In genomic region chr4:60194214-60194613, GRCh38 we compare ENCODE assay signal across 20 cellular contexts.
A peak's percentile ranks its signal among the peaks of the same experiment; 100 is the strongest.
DNase-seq lines count a peak whose midpoint lies in the region; ATAC-seq, FAIRE-seq and TF ChIP-seq lines count a peak whose summit lies in the region.
"Had no signal": no experiment of that assay in that cellular context is flagged by ENCODE, and none has a peak within 500 bp of the region (broad histone marks: within the 10 kb centered on the region; RNA-seq: fewer than 3 reads in every experiment).

No MANE protein-coding gene starts in this region.

- no peaks in the 10 kb centered on the region for H3K79me2 ChIP-seq in Karpas-422 (ENCODE audit: low read length)

- no peak overlapping the region for H3K4me3 Mint-ChIP-seq in activated CD8-positive, alpha-beta T cell treated with anti-CD3 and anti-CD28 coated beads for 36 hours
- H3K4me3 Mint-ChIP-seq: B cell; CD4-positive, alpha-beta T cell; CD8-positive, alpha-beta T cell had no signal

- H4K20me1 ChIP-seq in Karpas-422 (ENCODE audit: insufficient read depth, low read depth, low read length), result no peaks in the 10 kb centered on the region
- H4K20me1 ChIP-seq: BLaER1 treated with 17β-estradiol and CSF1 and Interleukin-3, amounts not matched to agents 10 nM and 100 nM had no signal

- TF ChIP-seq CTCF in activated CD8-positive, alpha-beta T cell treated with anti-CD3 and anti-CD28 coated beads for 36 hours (IDR thresholded peaks at IDR 0.05), result no peak

- H3K9ac ChIP-seq in Karpas-422 (ENCODE audit: low read length), result no peak overlapping the region
- H3K9ac ChIP-seq: BLaER1 treated with 17β-estradiol and CSF1 and Interleukin-3, amounts not matched to agents 10 nM and 100 nM had no signal

- no peak overlapping the region for H3K27ac Mint-ChIP-seq in activated CD8-positive, alpha-beta T cell treated with anti-CD3 and anti-CD28 coated beads for 36 hours
- H3K27ac Mint-ChIP-seq: B cell; CD4-positive, alpha-beta T cell; CD8-positive, alpha-beta T cell had no signal

- CTCF ChIA-PET in activated CD8-positive, alpha-beta T cell treated with anti-CD3 and anti-CD28 coated beads for 36 hours (lab: Charles Lee), result no interaction called here

- POLR2A ChIA-PET in activated CD8-positive, alpha-beta T cell treated with anti-CD3 and anti-CD28 coated beads for 36 hours (lab: Charles Lee), result no interaction called here

- no peaks in the 10 kb centered on the region for H3K4me1 ChIP-seq in Karpas-422 (ENCODE audit: low read length)
- H3K4me1 ChIP-seq: A549; BLaER1 treated with 17β-estradiol and CSF1 and Interleukin-3, amounts not matched to agents 10 nM and 100 nM; Caco-2 had no signal

- H3K27me3 ChIP-seq in Karpas-422 (ENCODE audit: low read length), result no peaks in the 10 kb centered on the region
- H3K27me3 ChIP-seq: BLaER1 treated with 17β-estradiol and CSF1 and Interleukin-3, amounts not matched to agents 10 nM and 100 nM had no signal

- H3K36me3 ChIP-seq in Karpas-422 (ENCODE audit: insufficient read depth, low read length), result no peaks in the 10 kb centered on the region
- H3K36me3 ChIP-seq: BLaER1 treated with 17β-estradiol and CSF1 and Interleukin-3, amounts not matched to agents 10 nM and 100 nM had no signal

- no peak overlapping the region for H3K4me3 ChIP-seq in Karpas-422 (ENCODE audit: low read length)
- H3K4me3 ChIP-seq: A549; BLaER1 treated with 17β-estradiol and CSF1 and Interleukin-3, amounts not matched to agents 10 nM and 100 nM had no signal

- intact Hi-C loops in activated CD8-positive, alpha-beta T cell treated with anti-CD3 and anti-CD28 coated beads for 36 hours (cut with micrococcal nuclease), result no loop called here

- no peaks in the 10 kb centered on the region for H3K27me3 Mint-ChIP-seq in activated CD8-positive, alpha-beta T cell treated with anti-CD3 and anti-CD28 coated beads for 36 hours
- H3K27me3 Mint-ChIP-seq: B cell; CD4-positive, alpha-beta T cell had no signal

- no peak overlapping the region for H3K4me2 ChIP-seq in Karpas-422 (ENCODE audit: low read depth, low read length, poor library complexity, severe bottlenecking)
- H3K4me2 ChIP-seq: A549; BLaER1 treated with 17β-estradiol and CSF1 and Interleukin-3, amounts not matched to agents 10 nM and 100 nM had no signal

- H3K9me2 ChIP-seq in Karpas-422 (replicated peaks; ENCODE audit: insufficient read depth, low read length), result no peaks in the 10 kb centered on the region

- no peaks in the 10 kb centered on the region for H3K36me3 Mint-ChIP-seq in activated CD8-positive, alpha-beta T cell treated with anti-CD3 and anti-CD28 coated beads for 36 hours (ENCODE audit: low read depth)
- H3K36me3 Mint-ChIP-seq: CD8-positive, alpha-beta T cell had no signal

- ATAC-seq in GM19397 (IDR thresholded peaks at IDR 0.05; ENCODE audit: unreplicated experiment), result no peak
- no peak for ATAC-seq in activated CD8-positive, alpha-beta T cell treated with anti-CD3 and anti-CD28 coated beads for 36 hours
- ATAC-seq: A549; CD8-positive, alpha-beta T cell had no signal

- DNase-seq in frontal cortex (ENCODE audit: low spot score in 2 of 2) (no peak), Karpas-422 (no peak)
- no peak for DNase-seq in activated CD8-positive, alpha-beta T cell treated with anti-CD3 and anti-CD28 coated beads for 36 hours
- DNase-seq: 8988T; AML-193; Caco-2; Calu3; CD4-positive, alpha-beta T cell; CD8-positive, alpha-beta T cell; DMS79 treated with DMSO at 0.1 percent for 48 hours; GF-D8 had no signal

- H3K9me3 ChIP-seq in Karpas-422 (ENCODE audit: low read length), result peaks cover 21% of the 10 kb centered on the region
- H3K9me3 ChIP-seq: A549, Caco-2 had no signal

- no peaks in the 10 kb centered on the region for H3K4me1 Mint-ChIP-seq in activated CD8-positive, alpha-beta T cell treated with anti-CD3 and anti-CD28 coated beads for 36 hours (ENCODE audit: low read depth)
- H3K4me1 Mint-ChIP-seq: B cell had no signal

- peaks cover 12% of the 10 kb centered on the region for H3K9me3 Mint-ChIP-seq in activated CD8-positive, alpha-beta T cell treated with anti-CD3 and anti-CD28 coated beads for 36 hours
- H3K9me3 Mint-ChIP-seq: CD4-positive, alpha-beta T cell had no signal

- H3K27ac ChIP-seq in Karpas-422 (ENCODE audit: low read length), result no peak overlapping the region
- H3K27ac ChIP-seq: A549; BLaER1 treated with 17β-estradiol and CSF1 and Interleukin-3, amounts not matched to agents 10 nM and 100 nM; C4-2B had no signal

- peak; percentile 19 for FAIRE-seq in TTC549 (lab: Jason Lieb, UNC)
- peak; percentile 28 for FAIRE-seq in frontal cortex (lab: Jason Lieb, UNC)
- FAIRE-seq: A549, D721Med, GM12891, GM19239 had no signal

- H2AFZ ChIP-seq in Karpas-422 (ENCODE audit: low read length), result no peak overlapping the region
